Comparison of ENCODE assay signal across 8 cellular contexts in genomic region chr3:100602506-100603444, GRCh38. TPM values are rescaled to one million over a fixed set of nuclear protein-coding genes. Genes with fewer than 3 reads are reported as not detected.
DNase-seq lines count a peak whose midpoint lies in the region; ATAC-seq and TF ChIP-seq lines count a peak whose summit lies in the region.

No MANE protein-coding gene starts in this region.

- H3K27ac Mint-ChIP-seq in CD4-positive, alpha-beta memory T cell, result peak overlapping the region in 1 of 7 donors; percentile 6
- peak overlapping the region; percentile 1 for H3K27ac Mint-ChIP-seq in activated CD4-positive, alpha-beta memory T cell treated with anti-CD3 and anti-CD28 coated beads, Interleukin-2, amount 10 ng/mL, durations not matched to agents 7 days and 5 days

- H3K4me3 Mint-ChIP-seq in CD4-positive, alpha-beta memory T cell, result peak overlapping the region in 7 of 8 donors; percentile 13 to 77 (median 54)
- H3K4me3 Mint-ChIP-seq in activated CD4-positive, alpha-beta memory T cell treated with anti-CD3 and anti-CD28 coated beads, Interleukin-2, amount 10 ng/mL, durations not matched to agents 7 days and 5 days, result peak overlapping the region; percentile 23

- peaks cover 0 to 21% (median 11%) of the 10 kb centered on the region in 8 donors for H3K9me3 Mint-ChIP-seq in CD4-positive, alpha-beta memory T cell
- no peaks in the 10 kb centered on the region for H3K9me3 Mint-ChIP-seq in activated CD4-positive, alpha-beta memory T cell treated with anti-CD3 and anti-CD28 coated beads, Interleukin-2, amount 10 ng/mL, durations not matched to agents 7 days and 5 days

- no peak for DNase-seq in CD4-positive, alpha-beta memory T cell
- peak; percentile 26 for DNase-seq in HT1080 (ENCODE audit: low read depth)
- no peak for DNase-seq in activated CD4-positive, alpha-beta memory T cell treated with anti-CD3 and anti-CD28 coated beads, Interleukin-2, amount 10 ng/mL, durations not matched to agents 7 days and 5 days
- no peak for DNase-seq in lung (ENCODE audit: low spot score)
- DNase-seq in NCI-H128 (lab: John Stamatoyannopoulos, UW; ENCODE audit: unreplicated experiment), result no peak
- DNase-seq in right cardiac atrium, result no peak

- WGBS in lung, 2 donors, result 52 to 53% methylated on average over 7 of the region's 7 CpGs
- 49% methylated on average over 7 of the region's 7 CpGs for WGBS in right cardiac atrium

- peaks cover 3 to 7% of the 10 kb centered on the region in 2 donors for H3K27me3 Mint-ChIP-seq in CD4-positive, alpha-beta memory T cell
- peaks cover 5% of the 10 kb centered on the region for H3K27me3 Mint-ChIP-seq in activated CD4-positive, alpha-beta memory T cell treated with anti-CD3 and anti-CD28 coated beads, Interleukin-2, amount 10 ng/mL, durations not matched to agents 7 days and 5 days

- peaks cover 20% of the 10 kb centered on the region for H3K4me1 ChIP-seq in CD4-positive, alpha-beta memory T cell (ENCODE audit: insufficient read depth, low read length)
- no peaks in the 10 kb centered on the region for H3K4me1 ChIP-seq in lung (ENCODE audit: control insufficient read depth in 2 of 2, insufficient read depth in 2 of 2, low read length in 2 of 2)
- no peaks in the 10 kb centered on the region for H3K4me1 ChIP-seq in right cardiac atrium (ENCODE audit: control insufficient read depth, insufficient read depth, low read length)

- H3K27me3 ChIP-seq in CD4-positive, alpha-beta memory T cell (ENCODE audit: insufficient read depth, low read length), result no peaks in the 10 kb centered on the region
- H3K27me3 ChIP-seq in lung (ENCODE audit: control insufficient read depth, insufficient read depth) (no peaks in the 10 kb centered on the region), right cardiac atrium (ENCODE audit: control insufficient read depth, insufficient read depth) (no peaks in the 10 kb centered on the region)

- H3K27ac ChIP-seq in CD4-positive, alpha-beta memory T cell (ENCODE audit: low read depth, low read length), result no peak overlapping the region
- H3K27ac ChIP-seq in lung (ENCODE audit: low read depth in 1 of 2, low read length in 1 of 2) (no peak overlapping the region), right cardiac atrium (ENCODE audit: low read length) (no peak overlapping the region)

- POLR2A ChIA-PET in CD4-positive, alpha-beta memory T cell (lab: Charles Lee; ENCODE audit: partially characterized antibody), result no interaction called here
- POLR2A ChIA-PET in activated CD4-positive, alpha-beta memory T cell treated with anti-CD3 and anti-CD28 coated beads, Interleukin-2, amount 10 ng/mL, durations not matched to agents 7 days and 5 days (lab: Charles Lee), result interaction anchor here (1.2 kb wide), 2 partner anchors 107 to 203 kb away, joined by 3 to 4 read pairs; partner anchors contain the start of gene TOMM70

- no peak for TF ChIP-seq CTCF in lung (IDR thresholded peaks at IDR 0.05; ENCODE audit: control extremely low read depth, extremely low read depth)

- no peaks in the 10 kb centered on the region for H3K9me3 ChIP-seq in CD4-positive, alpha-beta memory T cell (ENCODE audit: control insufficient read depth in 1 of 2, low read length in 2 of 2)
- H3K9me3 ChIP-seq in lung (ENCODE audit: control insufficient read depth in 2 of 2, insufficient read depth in 1 of 2, low read length in 1 of 2) (peaks cover 0 to 2% of the 10 kb centered on the region in 2 donors), right cardiac atrium (ENCODE audit: control insufficient read depth, low read length) (no peaks in the 10 kb centered on the region)

- peaks cover 13 to 26% (median 17%) of the 10 kb centered on the region in 4 donors for H3K4me1 Mint-ChIP-seq in CD4-positive, alpha-beta memory T cell
- H3K4me1 Mint-ChIP-seq in activated CD4-positive, alpha-beta memory T cell treated with anti-CD3 and anti-CD28 coated beads, Interleukin-2, amount 10 ng/mL, durations not matched to agents 7 days and 5 days, result peaks cover 27% of the 10 kb centered on the region

- intact Hi-C loops in CD4-positive, alpha-beta memory T cell (cut with micrococcal nuclease), result no loop called here
- intact Hi-C loops in right cardiac atrium (cut with DNase I), result no loop called here

- H3K36me3 Mint-ChIP-seq in CD4-positive, alpha-beta memory T cell, result peaks cover 0 to 9% of the 10 kb centered on the region in 2 donors
- peaks cover 3% of the 10 kb centered on the region for H3K36me3 Mint-ChIP-seq in activated CD4-positive, alpha-beta memory T cell treated with anti-CD3 and anti-CD28 coated beads, Interleukin-2, amount 10 ng/mL, durations not matched to agents 7 days and 5 days (ENCODE audit: low read depth)

- H3K4me3 ChIP-seq in CD4-positive, alpha-beta memory T cell (ENCODE audit: low read length in 2 of 2), result no peak overlapping the region
- H3K4me3 ChIP-seq in lung, result no peak overlapping the region
- no peak overlapping the region for H3K4me3 ChIP-seq in right cardiac atrium (ENCODE audit: low read length)

- peak; percentile 47 for ATAC-seq in GM19438 (IDR thresholded peaks at IDR 0.05; ENCODE audit: low read depth, unreplicated experiment)
- ATAC-seq in lung (ENCODE audit: insufficient read depth, low FRiP score), result peak; percentile 19
- ATAC-seq in GM19467 (IDR thresholded peaks at IDR 0.05; ENCODE audit: unreplicated experiment), result no peak
- no peak for ATAC-seq in right cardiac atrium

- CTCF ChIA-PET in CD4-positive, alpha-beta memory T cell (lab: Charles Lee; ENCODE audit: partially characterized antibody), result interaction anchor here (0.6 to 2.0 kb wide), 3 partner anchors 11 to 775 kb away, joined by 3 to 12 read pairs (median 3); no protein-coding TSS in a partner anchor
- CTCF ChIA-PET in activated CD4-positive, alpha-beta memory T cell treated with anti-CD3 and anti-CD28 coated beads, Interleukin-2, amount 10 ng/mL, durations not matched to agents 7 days and 5 days (lab: Charles Lee), result interaction anchor here (1.0 to 1.9 kb wide), 7 partner anchors 11 to 342 kb away, joined by 3 to 9 read pairs (median 4); partner anchors contain the start of gene TBC1D23

- no peaks in the 10 kb centered on the region for H3K36me3 ChIP-seq in CD4-positive, alpha-beta memory T cell (ENCODE audit: insufficient read depth, low read length)
- no peaks in the 10 kb centered on the region for H3K36me3 ChIP-seq in lung (ENCODE audit: control insufficient read depth in 2 of 2, insufficient read depth in 2 of 2, low read length in 2 of 2)

RNA-seq across cellular contexts. Expression of gene ADGRG7, which starts 6.6 kb away (rescaled TPM):
- not detected for total RNA-seq in CD4-positive, alpha-beta memory T cell
- not detected for polyA plus RNA-seq in CD4-positive, alpha-beta memory T cell
- not detected in 2 replicates for total RNA-seq in HT1080 (2014; rRNA removed; shearing (Covaris generic))
- polyA plus RNA-seq in HT1080 (2015; cell fraction: cytosol; rRNA removed), result not detected in 2 replicates
- 0.08 TPM in 1 of 2 replicates, not detected in the other for polyA plus RNA-seq in HT1080 (2015; cell fraction: nucleus; rRNA removed)
- not detected for total RNA-seq in activated CD4-positive, alpha-beta memory T cell treated with anti-CD3 and anti-CD28 coated beads, Interleukin-2, amount 10 ng/mL, durations not matched to agents 7 days and 5 days
- total RNA-seq in lung (not detected), right cardiac atrium (not detected)
- polyA plus RNA-seq in lung (not detected), right cardiac atrium (not detected)

Comparison
In these comparisons a context has a peak if more than half of its experiments do, and no peak if none do; other contexts are left out.
1. ATAC-seq: peak in GM19438 (single experiment) and lung (single experiment); none in GM19467 (single experiment) and right cardiac atrium (0 of 2).